Comparison of ENCODE assay signal across 1 cellular context in genomic region chr15:99578809-99579208, GRCh38.
TF ChIP-seq lines count a peak whose summit lies in the region.

No MANE protein-coding gene starts in this region.

TF ChIP-seq in WTC11, 78 proteins besides CTCF, POLR2A, EP300 and RAD21 (continued from another document):
- TF ChIP-seq PRDM15 (CRISPR knock-in tag; IDR thresholded peaks at IDR 0.05) (no peak), GABPB1 (CRISPR knock-in tag; IDR thresholded peaks at IDR 0.05) (no peak), ZBTB21 (CRISPR knock-in tag; IDR thresholded peaks at IDR 0.05; ENCODE audit: borderline replicate concordance) (no peak), ZNF512 (CRISPR knock-in tag; IDR thresholded peaks at IDR 0.05; ENCODE audit: borderline replicate concordance) (no peak), ATF1 (CRISPR knock-in tag; IDR thresholded peaks at IDR 0.05) (no peak), GTF2I (CRISPR knock-in tag; conservative IDR thresholded peaks at IDR 0.05) (no peak), TEAD4 (CRISPR knock-in tag; IDR thresholded peaks at IDR 0.05) (no peak), ETV6 (CRISPR knock-in tag; IDR thresholded peaks at IDR 0.05) (no peak), AR (CRISPR knock-in tag; IDR thresholded peaks at IDR 0.05) (no peak), FOXP4 (CRISPR knock-in tag; IDR thresholded peaks at IDR 0.05) (no peak), RORB (CRISPR knock-in tag; IDR thresholded peaks at IDR 0.05) (no peak), NFE2L1 (CRISPR knock-in tag; IDR thresholded peaks at IDR 0.05) (no peak), USF1 (CRISPR knock-in tag; IDR thresholded peaks at IDR 0.05) (no peak), ZNF232 (CRISPR knock-in tag; IDR thresholded peaks at IDR 0.05) (no peak)
- TF ChIP-seq, protein P1, sequence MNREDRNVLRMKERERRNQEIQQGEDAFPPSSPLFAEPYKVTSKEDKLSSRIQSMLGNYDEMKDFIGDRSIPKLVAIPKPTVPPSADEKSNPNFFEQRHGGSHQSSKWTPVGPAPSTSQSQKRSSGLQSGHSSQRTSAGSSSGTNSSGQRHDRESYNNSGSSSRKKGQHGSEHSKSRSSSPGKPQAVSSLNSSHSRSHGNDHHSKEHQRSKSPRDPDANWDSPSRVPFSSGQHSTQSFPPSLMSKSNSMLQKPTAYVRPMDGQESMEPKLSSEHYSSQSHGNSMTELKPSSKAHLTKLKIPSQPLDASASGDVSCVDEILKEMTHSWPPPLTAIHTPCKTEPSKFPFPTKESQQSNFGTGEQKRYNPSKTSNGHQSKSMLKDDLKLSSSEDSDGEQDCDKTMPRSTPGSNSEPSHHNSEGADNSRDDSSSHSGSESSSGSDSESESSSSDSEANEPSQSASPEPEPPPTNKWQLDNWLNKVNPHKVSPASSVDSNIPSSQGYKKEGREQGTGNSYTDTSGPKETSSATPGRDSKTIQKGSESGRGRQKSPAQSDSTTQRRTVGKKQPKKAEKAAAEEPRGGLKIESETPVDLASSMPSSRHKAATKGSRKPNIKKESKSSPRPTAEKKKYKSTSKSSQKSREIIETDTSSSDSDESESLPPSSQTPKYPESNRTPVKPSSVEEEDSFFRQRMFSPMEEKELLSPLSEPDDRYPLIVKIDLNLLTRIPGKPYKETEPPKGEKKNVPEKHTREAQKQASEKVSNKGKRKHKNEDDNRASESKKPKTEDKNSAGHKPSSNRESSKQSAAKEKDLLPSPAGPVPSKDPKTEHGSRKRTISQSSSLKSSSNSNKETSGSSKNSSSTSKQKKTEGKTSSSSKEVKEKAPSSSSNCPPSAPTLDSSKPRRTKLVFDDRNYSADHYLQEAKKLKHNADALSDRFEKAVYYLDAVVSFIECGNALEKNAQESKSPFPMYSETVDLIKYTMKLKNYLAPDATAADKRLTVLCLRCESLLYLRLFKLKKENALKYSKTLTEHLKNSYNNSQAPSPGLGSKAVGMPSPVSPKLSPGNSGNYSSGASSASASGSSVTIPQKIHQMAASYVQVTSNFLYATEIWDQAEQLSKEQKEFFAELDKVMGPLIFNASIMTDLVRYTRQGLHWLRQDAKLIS (CRISPR knock-in tag; IDR thresholded peaks at IDR 0.05; ENCODE audit: borderline replicate concordance): no peak
TF ChIP-seq in WTC11: peak in this region for 0.
